In genomic region chr7:29587195-29587808, GRCh38 we compare ENCODE assay signal across 27 cellular contexts. TPM values are rescaled to one million over a fixed set of nuclear protein-coding genes. Genes with fewer than 3 reads are reported as not detected.
"Had no signal": no experiment of that assay in that cellular context is flagged by ENCODE, and none has a peak within 500 bp of the region (broad histone marks: within the 10 kb centered on the region; RNA-seq: fewer than 3 reads in every experiment).

No MANE protein-coding gene starts in this region.

- H3K4me1 ChIP-seq: adrenal gland, ascending aorta, esophagus muscularis mucosa, gastrocnemius medialis, lower lobe of right lung, testis, vagina had no signal

- DNase-seq: activated CD4-positive, alpha-beta T cell treated with anti-CD3 and anti-CD28 coated beads for 1 hour; activated CD4-positive, alpha-beta T cell treated with anti-CD3 and anti-CD28 coated beads, Interleukin-2, amount 50 U/mL, for 4 hours; activated CD8-positive, alpha-beta memory T cell treated with anti-CD3 and anti-CD28 coated beads for 24 hours; activated CD8-positive, alpha-beta memory T cell treated with anti-CD3 and anti-CD28 coated beads, Interleukin-2, amount 50 U/mL, for 4 hours; activated naive CD4-positive, alpha-beta T cell; activated T-cell treated with anti-CD3 and anti-CD28 coated beads, Interleukin-2, amount 50 U/mL, for 24 hours; adrenal gland; brain microvascular endothelial cell; caudate nucleus; gastrocnemius medialis; head of caudate nucleus; left cardiac atrium; lower lobe of right lung; naive thymus-derived CD8-positive, alpha-beta T cell; stimulated activated CD4-positive, alpha-beta T cell treated with anti-CD3 and anti-CD28 coated beads, Interleukin-15, amount 100 ng/mL, for 24 hours; stimulated activated CD8-positive, alpha-beta memory T cell treated with anti-CD3 and anti-CD28 coated beads, Interleukin-4, amount 100 ng/mL, for 48 hours; stimulated activated naive B cell treated with anti-CD40 and anti-IgM and Interleukin-4, amounts not matched to agents 10 μg/mL and 1 μg/mL and 100 μg/mL, for 72 hours; testis had no signal

- H3K27ac ChIP-seq: adrenal gland, ascending aorta, brain microvascular endothelial cell, esophagus muscularis mucosa, gastrocnemius medialis, lower lobe of right lung, testis, vagina had no signal

- H3K27me3 ChIP-seq: adrenal gland, ascending aorta, brain microvascular endothelial cell, esophagus muscularis mucosa, gastrocnemius medialis, testis, vagina had no signal

- ATAC-seq: activated T-helper 17 cell treated with anti-CD3 and anti-CD28 coated beads, Interleukin-2, amount 50 U/mL, for 72 hours; gastrocnemius medialis; left cardiac atrium; lower lobe of right lung; naive thymus-derived CD8-positive, alpha-beta T cell; sciatic nerve; stimulated activated naive B cell treated with anti-CD40 and anti-IgM and Interleukin-4, amounts not matched to agents 10 μg/mL and 1 μg/mL and 100 μg/mL, for 72 hours had no signal

- H3K4me1 Mint-ChIP-seq: activated T-helper 17 cell treated with anti-CD3 and anti-CD28 coated beads, Interleukin-2, amount 50 U/mL, for 72 hours had no signal

- H3K4me3 ChIP-seq: adrenal gland, ascending aorta, esophagus muscularis mucosa, gastrocnemius medialis, lower lobe of right lung, smooth muscle cell, testis, vagina had no signal

- H3K9me3 Mint-ChIP-seq: activated T-cell treated with anti-CD3 and anti-CD28 coated beads, Interleukin-2, amount 50 U/mL, for 24 hours; activated T-helper 17 cell treated with anti-CD3 and anti-CD28 coated beads, Interleukin-2, amount 50 U/mL, for 72 hours; stimulated activated naive B cell treated with anti-CD40 and anti-IgM and Interleukin-4, amounts not matched to agents 10 μg/mL and 1 μg/mL and 100 μg/mL, for 72 hours; T-helper 2 cell treated with Interferon-gamma antibody and Interleukin-4, amounts not matched to agents 5 μg/mL and 100 μg/mL, for 36 hours; type B pancreatic cell had no signal

- H3K27me3 Mint-ChIP-seq: activated T-helper 17 cell treated with anti-CD3 and anti-CD28 coated beads, Interleukin-2, amount 50 U/mL, for 72 hours; type B pancreatic cell had no signal

- H3K36me3 ChIP-seq: adrenal gland, ascending aorta, brain microvascular endothelial cell, esophagus muscularis mucosa, gastrocnemius medialis, lower lobe of right lung, vagina had no signal

- H3K4me3 Mint-ChIP-seq: activated naive CD8-positive, alpha-beta T cell; activated T-cell treated with anti-CD3 and anti-CD28 coated beads, Interleukin-2, amount 50 U/mL, for 24 hours; activated T-helper 17 cell treated with anti-CD3 and anti-CD28 coated beads, Interleukin-2, amount 50 U/mL, for 72 hours; naive thymus-derived CD8-positive, alpha-beta T cell; stimulated activated naive B cell treated with anti-CD40 and anti-IgM and Interleukin-4, amounts not matched to agents 10 μg/mL and 1 μg/mL and 100 μg/mL, for 72 hours; T-helper 2 cell treated with Interferon-gamma antibody and Interleukin-4, amounts not matched to agents 5 μg/mL and 100 μg/mL, for 36 hours; type B pancreatic cell had no signal

- H3K36me3 Mint-ChIP-seq: activated naive CD8-positive, alpha-beta T cell; naive thymus-derived CD8-positive, alpha-beta T cell; stimulated activated naive B cell treated with anti-CD40 and anti-IgM and Interleukin-4, amounts not matched to agents 10 μg/mL and 1 μg/mL and 100 μg/mL, for 72 hours; type B pancreatic cell had no signal

- H3K9me3 ChIP-seq: adrenal gland, ascending aorta, esophagus muscularis mucosa, gastrocnemius medialis, lower lobe of right lung, testis, vagina had no signal

- H3K27ac Mint-ChIP-seq: activated naive CD8-positive, alpha-beta T cell; activated T-cell treated with anti-CD3 and anti-CD28 coated beads, Interleukin-2, amount 50 U/mL, for 24 hours; activated T-helper 17 cell treated with anti-CD3 and anti-CD28 coated beads, Interleukin-2, amount 50 U/mL, for 72 hours; naive thymus-derived CD8-positive, alpha-beta T cell; stimulated activated naive B cell treated with anti-CD40 and anti-IgM and Interleukin-4, amounts not matched to agents 10 μg/mL and 1 μg/mL and 100 μg/mL, for 72 hours; T-helper 2 cell treated with Interferon-gamma antibody and Interleukin-4, amounts not matched to agents 5 μg/mL and 100 μg/mL, for 36 hours; type B pancreatic cell had no signal

- H3K4me2 ChIP-seq: smooth muscle cell had no signal

RNA-seq across cellular contexts. Expression of gene PRR15, which starts 23.7 kb away (rescaled TPM):
- total RNA-seq: activated T-helper 17 cell treated with anti-CD3 and anti-CD28 coated beads, Interleukin-2, amount 50 U/mL, for 72 hours; ascending aorta; naive thymus-derived CD8-positive, alpha-beta T cell; sciatic nerve; vagina had no signal
